Comparison of ENCODE assay signal across 18 cellular contexts in the genomic region with DNA sequence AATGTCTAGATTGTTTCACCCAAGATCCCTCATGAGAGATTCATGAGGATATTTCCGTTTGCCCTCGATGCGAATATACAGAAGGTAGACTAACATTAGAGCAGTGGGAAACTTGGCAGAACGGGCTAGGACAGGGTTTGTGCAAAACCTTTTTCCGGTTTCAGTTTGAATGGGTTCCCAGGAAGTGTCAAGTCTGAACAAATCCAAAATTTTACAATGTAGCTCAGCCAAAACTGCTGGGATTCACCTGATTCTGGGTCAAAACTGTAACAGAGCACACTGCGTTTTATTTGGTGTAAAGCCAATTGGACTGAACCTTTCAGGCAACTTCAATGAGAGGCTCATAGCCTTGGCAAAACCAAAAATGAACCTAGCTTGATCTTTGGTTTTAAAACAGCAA.
DNase-seq lines count a peak whose midpoint lies in the region; ATAC-seq and TF ChIP-seq lines count a peak whose summit lies in the region.
"Had no signal": no experiment of that assay in that cellular context is flagged by ENCODE, and none has a peak within 500 bp of the region (broad histone marks: within the 10 kb centered on the region; RNA-seq: fewer than 3 reads in every experiment).

No MANE protein-coding gene starts in this region.

- WGBS in gastroesophageal sphincter (ENCODE audit: low coverage in 1 of 2), 2 donors: 25 to 32% methylated on average over 5 to 6 of the region's 6 CpGs

- TF ChIP-seq CTCF in gastroesophageal sphincter (IDR thresholded peaks at IDR 0.05): no peak
- no peak for TF ChIP-seq CTCF in vagina (IDR thresholded peaks at IDR 0.05)
- TF ChIP-seq CTCF in RWPE1 (conservative IDR thresholded peaks at IDR 0.05; ENCODE audit: low read depth): no peak

- CTCF ChIA-PET in RWPE1 (lab: Yijun Ruan, JAX): interaction anchor here (0.6 kb wide), 2 partner anchors 97 to 212 kb away, joined by 3 read pairs; no protein-coding TSS in a partner anchor

- TF ChIP-seq POLR2A in gastroesophageal sphincter (IDR thresholded peaks at IDR 0.05): no peak
- no peak for TF ChIP-seq POLR2A in vagina (IDR thresholded peaks at IDR 0.05)

- H3K27me3 ChIP-seq in gastroesophageal sphincter (no peaks in the 10 kb centered on the region), vagina (no peaks in the 10 kb centered on the region)

- intact Hi-C loops in vagina (cut with DNase I): no loop called here

- ATAC-seq in gastroesophageal sphincter (peak; percentile 74), HG03196 (IDR thresholded peaks at IDR 0.05; ENCODE audit: unreplicated experiment) (no peak)

- H3K36me3 ChIP-seq in gastroesophageal sphincter (no peaks in the 10 kb centered on the region), vagina (no peaks in the 10 kb centered on the region)

- H3K27ac ChIP-seq in gastroesophageal sphincter (peak overlapping the region in 3 of 4 donors; percentile 32 to 81 (median 74)), vagina (no peak overlapping the region), RWPE1 (no peak overlapping the region)
- H3K27ac ChIP-seq: C4-2B, KMS-11 had no signal

- POLR2A ChIA-PET in RWPE1 (lab: Yijun Ruan, JAX; ENCODE audit: low non-redundant PET): no interaction called here

- DNase-seq in G401 (ENCODE audit: low spot score): peak; percentile 100
- DNase-seq in cerebellum (ENCODE audit: low spot score): peak; percentile 85
- peak; percentile 60 for DNase-seq in pons (ENCODE audit: low spot score)
- DNase-seq in vagina (ENCODE audit: extremely low spot score in 2 of 2): no peak
- DNase-seq in RWPE1 (ENCODE audit: low spot score): no peak
- DNase-seq in SIG-M5 (lab: John Stamatoyannopoulos, UW): no peak
- DNase-seq: GF-D8, NCI-H1048, NCI-H1436 treated with DMSO at 0.1 percent for 48 hours, NCI-H2029 treated with DMSO at 0.1 percent for 48 hours, NCI-H2171 treated with DMSO at 0.1 percent for 48 hours, NCI-H446 treated with DMSO at 0.1 percent for 48 hours, NCI-H748 treated with DMSO at 0.1 percent for 48 hours, OCI-M1 had no signal

- in situ Hi-C loops in G401 (cut with HindIII; ENCODE audit: low sequenced_read_pairs): no loop called here

- H3K4me1 ChIP-seq in gastroesophageal sphincter: peaks cover 0 to 46% (median 7%) of the 10 kb centered on the region in 3 donors
- H3K4me1 ChIP-seq in vagina: peaks cover 9% of the 10 kb centered on the region

- H3K4me3 ChIP-seq in gastroesophageal sphincter (no peak overlapping the region), vagina (no peak overlapping the region)

- H3K9me3 ChIP-seq in gastroesophageal sphincter: no peaks in the 10 kb centered on the region
- no peaks in the 10 kb centered on the region for H3K9me3 ChIP-seq in vagina

- TF ChIP-seq EP300 in gastroesophageal sphincter (IDR thresholded peaks at IDR 0.05): no peak

Comparison
In these comparisons a context has a peak if more than half of its experiments do, and no peak if none do; other contexts are left out.
1. DNase-seq: peak in G401 (single experiment), cerebellum (single experiment) and pons (single experiment); none in vagina (0 of 2), RWPE1 (single experiment) and SIG-M5 (single experiment).
2. H3K27ac ChIP-seq: peak in gastroesophageal sphincter (3 of 4); none in vagina (single experiment) and RWPE1 (single experiment).